Comparison of ENCODE assay signal across 9 cellular contexts in the genomic region with DNA sequence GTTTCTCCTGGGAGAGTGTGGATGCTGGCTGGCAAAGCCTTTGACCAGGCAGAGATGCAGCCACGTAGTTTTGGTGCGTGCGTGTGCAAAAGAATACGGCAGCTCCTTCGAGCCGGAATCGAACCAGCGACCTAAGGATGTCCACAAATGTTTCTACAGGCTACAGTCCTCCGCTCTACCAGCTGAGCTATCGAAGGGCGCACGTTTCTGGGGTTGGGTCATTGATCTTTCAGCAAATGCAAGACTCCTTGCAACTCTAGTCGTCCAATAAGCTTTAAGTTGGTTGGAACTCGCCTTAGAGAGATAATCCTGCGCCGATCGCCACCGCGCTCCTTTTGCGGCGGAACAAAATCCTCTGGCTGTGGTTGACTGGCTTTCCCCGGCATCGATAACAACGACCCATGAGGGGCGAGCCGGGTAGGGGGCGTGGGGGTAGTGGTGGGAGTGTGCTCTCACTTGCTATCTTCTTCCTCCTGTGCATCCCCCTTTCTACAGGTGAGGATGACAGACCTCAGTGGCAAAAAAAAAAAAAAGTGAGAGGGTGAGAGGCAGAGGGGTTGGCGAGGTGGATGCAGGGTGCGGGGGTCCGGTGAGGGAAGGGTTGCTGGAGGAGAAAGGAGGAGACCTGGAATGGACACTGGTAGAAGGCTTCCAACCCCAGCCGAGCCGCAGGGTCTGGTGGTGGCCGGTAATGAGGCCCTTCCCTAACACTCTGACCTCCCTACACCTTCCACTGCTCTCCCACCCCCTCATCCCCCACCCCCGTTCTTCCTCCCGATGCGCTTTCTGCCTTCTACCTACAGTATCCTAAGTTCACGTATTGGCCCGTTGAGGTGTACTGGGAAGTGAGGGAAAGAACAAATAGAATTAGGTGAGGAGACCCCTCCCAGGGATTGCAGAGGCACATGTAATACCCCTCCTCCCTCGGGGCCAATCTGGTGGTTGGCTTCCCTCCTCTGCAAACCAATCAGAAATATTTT. TPM values are rescaled to one million over a fixed set of nuclear protein-coding genes. Genes with fewer than 3 reads are reported as not detected.
DNase-seq lines count a peak whose midpoint lies in the region; ATAC-seq and TF ChIP-seq lines count a peak whose summit lies in the region.
"Had no signal": no experiment of that assay in that cellular context is flagged by ENCODE, and none has a peak within 500 bp of the region (broad histone marks: within the 10 kb centered on the region; RNA-seq: fewer than 3 reads in every experiment).

No MANE protein-coding gene starts in this region.

- ATAC-seq in HG02852 (IDR thresholded peaks at IDR 0.05; ENCODE audit: unreplicated experiment) (peak; percentile 51), GM21515 (IDR thresholded peaks at IDR 0.05; ENCODE audit: unreplicated experiment) (no peak), GM19452 (IDR thresholded peaks at IDR 0.05; ENCODE audit: unreplicated experiment) (no peak)

- H3K4me3 ChIP-seq in fibroblast of villous mesenchyme (ENCODE audit: low read depth, low read length): peak overlapping the region; percentile 23
- H3K4me3 ChIP-seq: upper lobe of left lung had no signal

- DNase-seq in AG09319 (ENCODE audit: extremely low read depth, low read depth) (peak; percentile 56), fibroblast of villous mesenchyme (ENCODE audit: low read depth) (peak; percentile 37), mucosa of gallbladder (ENCODE audit: low spot score) (no peak)
- DNase-seq in activated CD4-positive, alpha-beta T cell treated with anti-CD3 and anti-CD28 coated beads, Interleukin-2, amount 50 U/mL, for 1 hour: peak; percentile 41
- peak; percentile 65 to 67 for DNase-seq in stimulated activated CD4-positive, alpha-beta T cell treated with anti-CD3 and anti-CD28 coated beads, Interleukin-2, amount 100 ng/mL, for 48 hours

- TF ChIP-seq CTCF in AG09319 (IDR thresholded peaks at IDR 0.05; ENCODE audit: low read depth, low read length) (no peak), fibroblast of villous mesenchyme (IDR thresholded peaks at IDR 0.05; ENCODE audit: insufficient read depth, low read depth, low read length) (no peak)

RNA-seq across cellular contexts. Expression of gene OR6S1, which starts 11.8 kb away (rescaled TPM):
- total RNA-seq in fibroblast of villous mesenchyme (not detected in 2 replicates), mucosa of gallbladder (not detected)
- total RNA-seq: upper lobe of left lung had no signal

RNA-seq across cellular contexts. Expression of gene RNASE4, which starts 31.1 kb away (rescaled TPM):
- 6.9 and 7.4 TPM in 2 replicates for total RNA-seq in fibroblast of villous mesenchyme
- total RNA-seq in mucosa of gallbladder: 135 TPM

RNA-seq across cellular contexts. Expression of gene ANG, which starts 35.3 kb away (rescaled TPM):
- 1.7 and 4.5 TPM in 2 replicates for total RNA-seq in fibroblast of villous mesenchyme
- total RNA-seq in mucosa of gallbladder: 110 TPM

Comparison
In these comparisons a context has a peak if more than half of its experiments do, and no peak if none do; other contexts are left out.
1. RNA of gene RNASE4, which starts 31.1 kb away (total RNA-seq): 135 TPM in mucosa of gallbladder (single experiment); 6.9 to 7.4 TPM in fibroblast of villous mesenchyme; every median in the first group is over 10 times any median in the second.
2. RNA of gene ANG, which starts 35.3 kb away (total RNA-seq): 110 TPM in mucosa of gallbladder (single experiment); 1.7 to 4.5 TPM in fibroblast of villous mesenchyme; every median in the first group is over 10 times any median in the second.